In the genomic region with DNA sequence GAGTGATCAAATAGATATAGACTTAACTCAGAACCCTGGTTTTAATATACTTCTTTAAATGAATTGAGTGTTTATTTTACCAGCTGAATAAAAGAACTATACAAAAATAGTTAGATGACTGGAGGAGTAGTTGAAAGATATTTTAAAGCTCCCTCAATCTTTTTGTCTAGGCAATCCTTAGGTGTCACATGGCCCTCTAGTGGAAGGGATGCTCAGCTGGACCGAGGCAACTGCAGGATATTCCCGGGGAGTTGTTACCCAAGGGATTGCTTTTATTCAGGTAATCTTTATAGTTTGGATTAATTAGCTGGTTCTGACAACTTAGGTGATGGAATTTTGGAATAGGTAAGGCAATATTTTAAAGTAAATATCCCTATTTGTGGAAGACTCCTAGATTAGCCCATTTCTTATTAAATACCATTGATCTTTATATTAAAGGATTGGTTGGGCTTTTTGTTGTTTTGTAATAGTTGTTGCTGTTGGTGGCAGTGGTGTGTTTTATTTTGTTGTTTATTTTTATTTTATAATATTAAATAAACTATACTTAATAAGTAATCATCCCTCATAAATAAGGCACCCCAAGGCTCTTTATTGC, we compare ENCODE assay signal across 9 cellular contexts. TPM values are rescaled to one million over a fixed set of nuclear protein-coding genes. Genes with fewer than 3 reads are reported as not detected.
DNase-seq lines count a peak whose midpoint lies in the region; ATAC-seq and TF ChIP-seq lines count a peak whose summit lies in the region.
"Had no signal": no experiment of that assay in that cellular context is flagged by ENCODE, and none has a peak within 500 bp of the region (broad histone marks: within the 10 kb centered on the region; RNA-seq: fewer than 3 reads in every experiment).

No MANE protein-coding gene starts in this region.

- H3K4me3 Mint-ChIP-seq in neural progenitor cell = no peak overlapping the region
- H3K4me3 Mint-ChIP-seq: activated naive CD8-positive, alpha-beta T cell had no signal

- H4K20me1 ChIP-seq in neural progenitor cell (ENCODE audit: low read depth) = no peaks in the 10 kb centered on the region

- H3K27me3 ChIP-seq in dorsolateral prefrontal cortex = no peaks in the 10 kb centered on the region
- no peaks in the 10 kb centered on the region for H3K27me3 ChIP-seq in neural progenitor cell

- H3K9me3 Mint-ChIP-seq in neural progenitor cell = no peaks in the 10 kb centered on the region

- TF ChIP-seq CTCF in dorsolateral prefrontal cortex (IDR thresholded peaks at IDR 0.05 in 54 of 56, conservative IDR thresholded peaks at IDR 0.05 in 2 of 56; ENCODE audit: low read depth in 1 of 56, partially characterized antibody in 56 of 56) (peak in 54 of 56 donors; percentile 21 to 68 (median 50)), neural progenitor cell (IDR thresholded peaks at IDR 0.05) (peak; percentile 85)

- DNase-seq in NCI-H345 (lab: John Stamatoyannopoulos, UW) (peak; percentile 9), NCI-H345 treated with DMSO at 0.1 percent for 48 hours (lab: John Stamatoyannopoulos, UW; ENCODE audit: unreplicated experiment) (no peak), NCI-H446 treated with DMSO at 0.1 percent for 48 hours (lab: John Stamatoyannopoulos, UW) (peak; percentile 2), dorsolateral prefrontal cortex (no peak), neural progenitor cell (ENCODE audit: low spot score) (peak; percentile 69), SKM-1 treated with dmso at 0.1 percent for 144 hours (lab: John Stamatoyannopoulos, UW; ENCODE audit: unreplicated experiment) (no peak)
- no peak for DNase-seq in activated T-cell treated with anti-CD3 and anti-CD28 coated beads, Interleukin-2, amount 50 U/mL, for 1 hour

- peaks cover 16% of the 10 kb centered on the region for H3K36me3 ChIP-seq in neural progenitor cell

- H3F3A ChIP-seq in neural progenitor cell (ENCODE audit: low read depth) = peaks cover 11% of the 10 kb centered on the region

- no peaks in the 10 kb centered on the region for H3K79me2 ChIP-seq in neural progenitor cell (ENCODE audit: low read depth)

- H3K27ac ChIP-seq in dorsolateral prefrontal cortex = no peak overlapping the region
- no peak overlapping the region for H3K27ac ChIP-seq in neural progenitor cell

- no peak overlapping the region for H3K9ac ChIP-seq in neural progenitor cell

- H3K4me2 ChIP-seq in neural progenitor cell = no peak overlapping the region

- H3K9me3 ChIP-seq in neural progenitor cell (ENCODE audit: low read depth) = no peaks in the 10 kb centered on the region

- H3K36me3 Mint-ChIP-seq in neural progenitor cell = peaks cover 7% of the 10 kb centered on the region

- no peak for ATAC-seq in GM18505 (IDR thresholded peaks at IDR 0.05; ENCODE audit: unreplicated experiment)

- no peaks in the 10 kb centered on the region for H3K4me1 ChIP-seq in neural progenitor cell

- H3K4me3 ChIP-seq in dorsolateral prefrontal cortex = no peak overlapping the region
- no peak overlapping the region for H3K4me3 ChIP-seq in neural progenitor cell

- H3K27ac Mint-ChIP-seq in neural progenitor cell = no peak overlapping the region
- H3K27ac Mint-ChIP-seq: activated naive CD8-positive, alpha-beta T cell had no signal

- no peak for TF ChIP-seq POLR2A in GM18505 (IDR thresholded peaks at IDR 0.05; ENCODE audit: borderline replicate concordance, extremely low read depth, insufficient read depth, insufficient read length)

- H2AFZ ChIP-seq in neural progenitor cell (replicated peaks) = no peak overlapping the region

- no peaks in the 10 kb centered on the region for H3K4me1 Mint-ChIP-seq in neural progenitor cell

- intact Hi-C loops in dorsolateral prefrontal cortex (cut with DNase I) = no loop called here

- no peaks in the 10 kb centered on the region for H3K27me3 Mint-ChIP-seq in neural progenitor cell (ENCODE audit: insufficient read depth, low read depth)
- H3K27me3 Mint-ChIP-seq: activated naive CD8-positive, alpha-beta T cell had no signal

RNA-seq across cellular contexts. Expression of gene ZDHHC17, which starts 57.1 kb away (rescaled TPM):
- total RNA-seq in dorsolateral prefrontal cortex (100 to 1,000 TPM in 37 of 120 experiments, 10 to 100 TPM in 83; 65.8 to 127 (median 95.1) TPM), neural progenitor cell (ENCODE audit: low replicate concordance) (79.1 and 99.1 TPM in 2 replicates)

RNA-seq across cellular contexts. Expression of gene CSRP2, which starts 57.8 kb away (rescaled TPM):
- 10 to 100 TPM; 13.5 to 65.4 (median 26.9) TPM for total RNA-seq in dorsolateral prefrontal cortex
- 353 and 405 TPM in 2 replicates for total RNA-seq in neural progenitor cell (ENCODE audit: low replicate concordance)

Comparison
In these comparisons a context has a peak if more than half of its experiments do, and no peak if none do; other contexts are left out.
1. DNase-seq: peak in NCI-H345 (single experiment), NCI-H446 treated with DMSO at 0.1 percent for 48 hours (single experiment) and neural progenitor cell (single experiment); none in NCI-H345 treated with DMSO at 0.1 percent for 48 hours (single experiment), dorsolateral prefrontal cortex (0 of 10), activated T-cell treated with anti-CD3 and anti-CD28 coated beads, Interleukin-2, amount 50 U/mL, for 1 hour (single experiment) and SKM-1 treated with dmso at 0.1 percent for 144 hours (single experiment).